In the genomic region with DNA sequence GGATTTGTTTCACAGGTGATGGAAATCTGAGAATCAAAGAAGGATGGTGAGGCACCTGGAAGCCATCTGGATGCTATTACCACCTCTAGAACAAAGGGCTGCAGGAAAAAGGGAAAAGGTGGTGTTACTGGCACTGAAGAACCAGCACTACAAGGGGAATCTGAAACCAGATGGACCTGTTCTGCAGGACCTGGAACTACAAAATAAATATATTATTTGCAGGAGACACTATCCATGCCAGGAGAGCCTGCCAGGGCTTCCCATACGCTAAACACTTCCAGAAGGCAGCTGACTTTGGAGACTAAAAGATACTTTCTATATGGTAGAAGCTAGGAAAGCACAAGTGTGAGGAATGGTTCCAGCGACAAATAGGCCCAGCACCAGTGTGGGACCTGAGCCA, we compare ENCODE assay signal across 22 cellular contexts.
A peak's percentile ranks its signal among the peaks of the same experiment; 100 is the strongest.
DNase-seq lines count a peak whose midpoint lies in the region; ATAC-seq and TF ChIP-seq lines count a peak whose summit lies in the region.
"Had no signal": no experiment of that assay in that cellular context is flagged by ENCODE, and none has a peak within 500 bp of the region (broad histone marks: within the 10 kb centered on the region; RNA-seq: fewer than 3 reads in every experiment).

No MANE protein-coding gene starts in this region.

- no TSS peak for BruUV-seq in MCF 10A (replicated peaks; lab: Mats Ljungman, UMichigan)

- POLR2A ChIA-PET in MCF 10A (lab: Yijun Ruan, JAX), result interaction anchor here (0.8 kb wide), 1 partner anchor 857 kb away, joined by 4 read pairs; no protein-coding TSS in a partner anchor

- TF ChIP-seq CTCF in breast epithelium (IDR thresholded peaks at IDR 0.05) (no peak), MCF 10A (IDR thresholded peaks at IDR 0.05; ENCODE audit: unreplicated experiment) (no peak), foreskin keratinocyte (conservative IDR thresholded peaks at IDR 0.05) (no peak)

- H3K9me3 Mint-ChIP-seq in MCF 10A (ENCODE audit: unreplicated experiment), result no peaks in the 10 kb centered on the region
- H3K9me3 Mint-ChIP-seq: activated naive CD4-positive, alpha-beta T cell treated with anti-CD3 and anti-CD28 coated beads for 36 hours; nephron had no signal

- no peaks in the 10 kb centered on the region for H4K20me1 ChIP-seq in GM23248 (ENCODE audit: insufficient read depth)

- H3K9me2 ChIP-seq in GM23248 (ENCODE audit: insufficient read depth), result no peaks in the 10 kb centered on the region

- H3K27ac ChIP-seq in breast epithelium, result no peak overlapping the region
- no peak overlapping the region for H3K27ac ChIP-seq in foreskin keratinocyte
- no peak overlapping the region for H3K27ac ChIP-seq in GM23248
- H3K27ac ChIP-seq: gastrocnemius medialis had no signal

- no peaks in the 10 kb centered on the region for H3F3A ChIP-seq in GM23248 (ENCODE audit: insufficient read depth)

- no peak for TF ChIP-seq POLR2A in breast epithelium (IDR thresholded peaks at IDR 0.05)

- H3K4me1 ChIP-seq in breast epithelium, result no peaks in the 10 kb centered on the region
- H3K4me1 ChIP-seq in foreskin keratinocyte, result no peaks in the 10 kb centered on the region
- H3K4me1 ChIP-seq in GM23248 (ENCODE audit: insufficient read depth), result no peaks in the 10 kb centered on the region
- H3K4me1 ChIP-seq: gastrocnemius medialis had no signal

- CTCF ChIA-PET in MCF 10A (lab: Yijun Ruan, JAX), result interaction anchor here (4.9 kb wide), 1 partner anchor 9 kb away, joined by 22 read pairs; no protein-coding TSS in a partner anchor

- no peak overlapping the region for H3K9ac ChIP-seq in GM23248

- in situ Hi-C loops in GM23248 (cut with MboI), result loop anchor here (10.0 kb wide), 1 partner anchor 135 kb away; no protein-coding TSS in a partner anchor

- H3K79me2 ChIP-seq in GM23248 (ENCODE audit: insufficient read depth), result no peaks in the 10 kb centered on the region

- ATAC-seq in foreskin keratinocyte (peak; percentile 12), GM21367 (IDR thresholded peaks at IDR 0.05; ENCODE audit: unreplicated experiment) (no peak), GM21825 (IDR thresholded peaks at IDR 0.05; ENCODE audit: unreplicated experiment) (no peak)
- ATAC-seq: gastrocnemius medialis; stimulated activated naive B cell treated with anti-CD40 and anti-IgM and Interleukin-4, amounts not matched to agents 10 μg/mL and 1 μg/mL and 100 μg/mL, for 72 hours had no signal

- H3K4me1 Mint-ChIP-seq in MCF 10A (ENCODE audit: insufficient read depth, unreplicated experiment), result peaks cover 4% of the 10 kb centered on the region
- H3K4me1 Mint-ChIP-seq: nephron; stimulated activated naive B cell treated with anti-CD40 and anti-IgM and Interleukin-4, amounts not matched to agents 10 μg/mL and 1 μg/mL and 100 μg/mL, for 72 hours had no signal

- no peaks in the 10 kb centered on the region for H3K36me3 ChIP-seq in breast epithelium
- no peaks in the 10 kb centered on the region for H3K36me3 ChIP-seq in GM23248 (ENCODE audit: low read depth)
- H3K36me3 ChIP-seq: gastrocnemius medialis had no signal

- H3K4me2 ChIP-seq in GM23248 (ENCODE audit: unreplicated experiment), result no peak overlapping the region

- H3K27ac Mint-ChIP-seq in MCF 10A (ENCODE audit: low read depth, unreplicated experiment), result no peak overlapping the region
- H3K27ac Mint-ChIP-seq: activated naive CD4-positive, alpha-beta T cell treated with anti-CD3 and anti-CD28 coated beads for 36 hours; CD4-positive, CD25-positive, alpha-beta regulatory T cell; nephron; stimulated activated naive B cell treated with anti-CD40 and anti-IgM and Interleukin-4, amounts not matched to agents 10 μg/mL and 1 μg/mL and 100 μg/mL, for 72 hours had no signal

- no peak overlapping the region for H3K4me3 Mint-ChIP-seq in MCF 10A (ENCODE audit: unreplicated experiment)
- H3K4me3 Mint-ChIP-seq: activated naive CD4-positive, alpha-beta T cell treated with anti-CD3 and anti-CD28 coated beads for 36 hours; CD4-positive, CD25-positive, alpha-beta regulatory T cell; nephron; stimulated activated naive B cell treated with anti-CD40 and anti-IgM and Interleukin-4, amounts not matched to agents 10 μg/mL and 1 μg/mL and 100 μg/mL, for 72 hours had no signal

- no peaks in the 10 kb centered on the region for H3K36me3 Mint-ChIP-seq in MCF 10A (ENCODE audit: insufficient read depth, unreplicated experiment)
- H3K36me3 Mint-ChIP-seq: CD4-positive, CD25-positive, alpha-beta regulatory T cell; stimulated activated naive B cell treated with anti-CD40 and anti-IgM and Interleukin-4, amounts not matched to agents 10 μg/mL and 1 μg/mL and 100 μg/mL, for 72 hours had no signal

- H3K9me3 ChIP-seq in breast epithelium (no peaks in the 10 kb centered on the region), GM23248 (ENCODE audit: low read depth) (no peaks in the 10 kb centered on the region)
- H3K9me3 ChIP-seq: gastrocnemius medialis had no signal

- H3K4me3 ChIP-seq in breast epithelium (no peak overlapping the region), GM23248 (no peak overlapping the region)
- H3K4me3 ChIP-seq: gastrocnemius medialis had no signal

- DNase-seq in breast epithelium (ENCODE audit: low spot score in 2 of 2), result peak; percentile 43 to 60
- DNase-seq in MCF 10A (ENCODE audit: unreplicated experiment), result no peak
- peak; percentile 79 for DNase-seq in NCI-H2171 treated with DMSO at 0.1 percent for 48 hours (lab: John Stamatoyannopoulos, UW)
- no peak for DNase-seq in foreskin keratinocyte
- DNase-seq in ureter (ENCODE audit: low spot score), result peak; percentile 63
- no peak for DNase-seq in GM23248
- DNase-seq: activated naive CD4-positive, alpha-beta T cell treated with anti-CD3 and anti-CD28 coated beads for 36 hours; activated T-cell treated with anti-CD3 and anti-CD28 coated beads, Interleukin-2, amount 50 U/mL, for 48 hours; amygdala; caudate nucleus; CD4-positive, CD25-positive, alpha-beta regulatory T cell; DMS79; gastrocnemius medialis; kidney glomerular epithelial cell; NCI-H1092; NCI-H446; posterior cingulate gyrus; stimulated activated naive B cell treated with anti-CD40 and anti-IgM and Interleukin-4, amounts not matched to agents 10 μg/mL and 1 μg/mL and 100 μg/mL, for 72 hours; T1000 had no signal

- H3K27me3 ChIP-seq in breast epithelium (no peaks in the 10 kb centered on the region), foreskin keratinocyte (peaks cover 6% of the 10 kb centered on the region), GM23248 (replicated peaks; ENCODE audit: insufficient read depth) (no peaks in the 10 kb centered on the region)
- H3K27me3 ChIP-seq: gastrocnemius medialis had no signal

- no peaks in the 10 kb centered on the region for H3K27me3 Mint-ChIP-seq in MCF 10A (ENCODE audit: insufficient read depth, unreplicated experiment)
- H3K27me3 Mint-ChIP-seq: stimulated activated naive B cell treated with anti-CD40 and anti-IgM and Interleukin-4, amounts not matched to agents 10 μg/mL and 1 μg/mL and 100 μg/mL, for 72 hours had no signal

- H2AFZ ChIP-seq in GM23248, result no peak overlapping the region

- 85% methylated on average over 2 of the region's 2 CpGs for WGBS in GM23248 (ENCODE audit: low coverage in 1 of 2, low lambda C conversion rate in 2 of 2, missing lambda C conversion rate in 2 of 2), 2 experiments

- intact Hi-C loops in breast epithelium (cut with DNase I; ENCODE audit: low total_unique reads) (no loop called here), MCF 10A (cut with micrococcal nuclease) (no loop called here)

Comparison
In these comparisons a context has a peak if more than half of its experiments do, and no peak if none do; other contexts are left out.
1. DNase-seq: peak in breast epithelium (2 of 2), NCI-H2171 treated with DMSO at 0.1 percent for 48 hours (single experiment) and ureter (single experiment); none in MCF 10A (single experiment), foreskin keratinocyte (0 of 2) and GM23248 (single experiment).